In genomic region chr12:78088391-78088832, GRCh38 we compare ENCODE assay signal across 10 cellular contexts.
DNase-seq lines count a peak whose midpoint lies in the region; ATAC-seq and TF ChIP-seq lines count a peak whose summit lies in the region.
"Had no signal": no experiment of that assay in that cellular context is flagged by ENCODE, and none has a peak within 500 bp of the region (broad histone marks: within the 10 kb centered on the region; RNA-seq: fewer than 3 reads in every experiment).

No MANE protein-coding gene starts in this region.

- no peaks in the 10 kb centered on the region for H3K27me3 Mint-ChIP-seq in nephron progenitor cell (ENCODE audit: low read depth, poor library complexity)
- H3K27me3 Mint-ChIP-seq: activated naive CD4-positive, alpha-beta T cell treated with anti-CD3 and anti-CD28 coated beads, Interleukin-2, amount 10 ng/mL, durations not matched to agents 7 days and 5 days had no signal

- H2AFZ ChIP-seq in mammary epithelial cell (ENCODE audit: low read depth, low read length) = no peak overlapping the region

- CTCF ChIA-PET in mammary epithelial cell (lab: Charles Lee; ENCODE audit: low non-redundant PET) = no interaction called here

- in situ Hi-C loops in mammary epithelial cell (cut with MboI; ENCODE audit: low sequenced_read_pairs in 2 of 2) = no loop called here

- no peaks in the 10 kb centered on the region for H3K27me3 ChIP-seq in mammary epithelial cell (ENCODE audit: insufficient read depth, low read length)

- 94% methylated on average over 3 of the region's 3 CpGs for WGBS in mammary epithelial cell (ENCODE audit: low coverage, missing lambda C conversion rate)

- H3K4me1 Mint-ChIP-seq in nephron progenitor cell = no peaks in the 10 kb centered on the region
- H3K4me1 Mint-ChIP-seq: activated naive CD4-positive, alpha-beta T cell treated with anti-CD3 and anti-CD28 coated beads, Interleukin-2, amount 10 ng/mL, durations not matched to agents 7 days and 5 days had no signal

- peaks cover 8% of the 10 kb centered on the region for H3K9me3 Mint-ChIP-seq in nephron progenitor cell

- no peak overlapping the region for H3K4me3 ChIP-seq in mammary epithelial cell (replicated peaks in 1 of 3; ENCODE audit: insufficient read depth in 1 of 3, low read depth in 2 of 3, low read length in 3 of 3)

- DNase-seq in DMS53 treated with DMSO at 0.1 percent for 48 hours (lab: John Stamatoyannopoulos, UW; ENCODE audit: unreplicated experiment) (peak; percentile 72), mammary epithelial cell (no peak), nephron progenitor cell (no peak), NCI-H524 treated with DMSO at 0.1 percent for 48 hours (lab: John Stamatoyannopoulos, UW) (no peak), T-helper 9 cell (no peak)
- DNase-seq: activated naive CD4-positive, alpha-beta T cell treated with anti-CD3 and anti-CD28 coated beads, Interleukin-2, amount 10 ng/mL, durations not matched to agents 7 days and 5 days; PC-3 had no signal

- no peaks in the 10 kb centered on the region for H3K9me3 ChIP-seq in mammary epithelial cell (replicated peaks; ENCODE audit: insufficient read depth, low read length)

- no peaks in the 10 kb centered on the region for H3K79me2 ChIP-seq in mammary epithelial cell (ENCODE audit: insufficient read depth, low read length)

- intact Hi-C loops in mammary epithelial cell (cut with micrococcal nuclease) = no loop called here

- H3K27ac ChIP-seq in mammary epithelial cell (ENCODE audit: insufficient read depth, low read depth, low read length) = no peak overlapping the region

- H3K27ac Mint-ChIP-seq in nephron progenitor cell = peak overlapping the region; percentile 28
- H3K27ac Mint-ChIP-seq: activated naive CD4-positive, alpha-beta T cell treated with anti-CD3 and anti-CD28 coated beads, Interleukin-2, amount 10 ng/mL, durations not matched to agents 7 days and 5 days had no signal

- TF ChIP-seq CTCF in mammary epithelial cell (conservative IDR thresholded peaks at IDR 0.05 in 1 of 2, IDR thresholded peaks at IDR 0.05 in 1 of 2; ENCODE audit: extremely low read depth in 1 of 2, insufficient read depth in 1 of 2, low read depth in 1 of 2, low read length in 2 of 2) (no peak), nephron progenitor cell (IDR thresholded peaks at IDR 0.05) (no peak)

- no peaks in the 10 kb centered on the region for H3K4me1 ChIP-seq in mammary epithelial cell (ENCODE audit: insufficient read depth, low read length)

- no peaks in the 10 kb centered on the region for H3K36me3 ChIP-seq in mammary epithelial cell (ENCODE audit: insufficient read depth, low read length)

- peak; percentile 67 for ATAC-seq in HG03432 (IDR thresholded peaks at IDR 0.05; ENCODE audit: unreplicated experiment)
- no peak for ATAC-seq in GM21528 (IDR thresholded peaks at IDR 0.05; ENCODE audit: low FRiP score, unreplicated experiment)
- no peak for ATAC-seq in GM19467 (IDR thresholded peaks at IDR 0.05; ENCODE audit: unreplicated experiment)
- ATAC-seq: PC-3 had no signal

- peak overlapping the region; percentile 54 for H3K4me2 ChIP-seq in mammary epithelial cell (ENCODE audit: insufficient read depth, low read depth, low read length)

- BruUV-seq in mammary epithelial cell (replicated peaks; lab: Mats Ljungman, UMichigan) = no TSS peak

- no peak overlapping the region for H3K4me3 Mint-ChIP-seq in nephron progenitor cell
- H3K4me3 Mint-ChIP-seq: activated naive CD4-positive, alpha-beta T cell treated with anti-CD3 and anti-CD28 coated beads, Interleukin-2, amount 10 ng/mL, durations not matched to agents 7 days and 5 days had no signal

- peaks cover 3% of the 10 kb centered on the region for H3K36me3 Mint-ChIP-seq in nephron progenitor cell (ENCODE audit: low read depth)
- H3K36me3 Mint-ChIP-seq: activated naive CD4-positive, alpha-beta T cell treated with anti-CD3 and anti-CD28 coated beads, Interleukin-2, amount 10 ng/mL, durations not matched to agents 7 days and 5 days had no signal

- H4K20me1 ChIP-seq in mammary epithelial cell (ENCODE audit: insufficient read depth, low read length) = no peaks in the 10 kb centered on the region

- dilution Hi-C loops in mammary epithelial cell (cut with HindIII; ENCODE audit: low sequenced_read_pairs) = no loop called here

- no peak overlapping the region for H3K9ac ChIP-seq in mammary epithelial cell (ENCODE audit: insufficient read depth, low read length)
